ENCODE assay signal across 12 cellular contexts in genomic region chr6:24400045-24401039, GRCh38. TPM values are rescaled to one million over a fixed set of nuclear protein-coding genes. Genes with fewer than 3 reads are reported as not detected.
DNase-seq lines count a peak whose midpoint lies in the region; ATAC-seq, FAIRE-seq and TF ChIP-seq lines count a peak whose summit lies in the region.
"Not testable (repeated sequence)": the region's sequence is repeated elsewhere in the genome, so short reads cannot be mapped to it uniquely, and the experiment has no call there.
"Had no signal": no experiment of that assay in that cellular context is flagged by ENCODE, and none has a peak within 500 bp of the region (broad histone marks: within the 10 kb centered on the region; RNA-seq: fewer than 3 reads in every experiment).

No MANE protein-coding gene starts in this region.

- CTCF ChIA-PET in IMR-90 (lab: Yijun Ruan, JAX); H1 (lab: Charles Lee; ENCODE audit: partially characterized antibody): not testable (repeated sequence)

- H3K9me3 ChIP-seq in IMR-90 (ENCODE audit: control insufficient read depth, insufficient read depth, low read length); WERI-Rb-1 (ENCODE audit: severe bottlenecking): not testable (repeated sequence)
- peaks cover 17% of the 10 kb centered on the region for H3K9me3 ChIP-seq in NT2/D1 (ENCODE audit: insufficient read depth, low read length)
- H3K9me3 ChIP-seq in H1 (ENCODE audit: insufficient read depth in 2 of 2, low read depth in 1 of 2, low read length in 1 of 2), result peaks cover 14% of the 10 kb centered on the region in 2 experiments
- peaks cover 16% of the 10 kb centered on the region for H3K9me3 ChIP-seq in iPS-20b (ENCODE audit: insufficient read depth, low read depth, low read length)

- not testable (repeated sequence) for TF ChIP-seq CTCF in IMR-90 (conservative IDR thresholded peaks at IDR 0.05; ENCODE audit: low read depth, low read length); WERI-Rb-1 (IDR thresholded peaks at IDR 0.05; ENCODE audit: low read depth, low read length); H1 (IDR thresholded peaks at IDR 0.05; ENCODE audit: control extremely low read depth in 1 of 3, insufficient read depth in 1 of 3, low read depth in 1 of 3, low read length in 3 of 3); nephron (IDR thresholded peaks at IDR 0.05; ENCODE audit: unreplicated experiment in 3 of 3)

- 0 out of 2 replicates have a peak overlapping the region, but pooled peaks have one; percentile 52 for H3K4me2 ChIP-seq in IMR-90 (ENCODE audit: low read depth, low read length)
- H3K4me2 ChIP-seq in H1 (ENCODE audit: insufficient read depth in 1 of 2, low read depth in 2 of 2, low read length in 2 of 2), result peak overlapping the region; percentile 47 to 65

- H3K79me2 ChIP-seq in H1 (ENCODE audit: control insufficient read depth in 1 of 2, insufficient read depth in 2 of 2, low read length in 2 of 2), result peaks cover 3 to 37% of the 10 kb centered on the region in 2 experiments; a peak in 3 of 4 replicates

- H4K91ac ChIP-seq in IMR-90 (ENCODE audit: insufficient read depth, low read depth, low read length), result not testable (repeated sequence)
- H4K91ac ChIP-seq in H1 (replicated peaks; ENCODE audit: insufficient read length, low read length), result peak overlapping the region; percentile 79

- H3K56ac ChIP-seq in IMR-90 (ENCODE audit: extremely low read depth, insufficient read depth, low read length), result not testable (repeated sequence)
- peak overlapping the region; percentile 72 for H3K56ac ChIP-seq in H1 (replicated peaks; ENCODE audit: insufficient read length, low read depth, low read length)

- H3K4me3 Mint-ChIP-seq in nephron, result peak overlapping the region; percentile 4 to 66 (median 56)

- H2BK5ac ChIP-seq in IMR-90 (ENCODE audit: low read depth, low read length, poor library complexity, severe bottlenecking), result not testable (repeated sequence)
- peak overlapping the region; percentile 90 for H2BK5ac ChIP-seq in H1 (ENCODE audit: low read depth, low read length)

- H2BK120ac ChIP-seq in IMR-90 (ENCODE audit: low read depth, low read length), result not testable (repeated sequence)
- H2BK120ac ChIP-seq in H1 (replicated peaks; ENCODE audit: low read depth, low read length), result peak overlapping the region; percentile 99

- H3K4ac ChIP-seq in IMR-90 (ENCODE audit: low read depth, low read length); H1 (replicated peaks; ENCODE audit: insufficient read length, low read depth, low read length): not testable (repeated sequence)

- not testable (repeated sequence) for H3K36me3 ChIP-seq in IMR-90 (ENCODE audit: control insufficient read depth, insufficient read depth, low read length); H1 (ENCODE audit: control insufficient read depth in 2 of 4, insufficient read depth in 4 of 4, low read length in 3 of 4); iPS-20b (ENCODE audit: insufficient read depth, low read depth, low read length)
- peaks cover 13% of the 10 kb centered on the region for H3K36me3 ChIP-seq in NT2/D1 (ENCODE audit: insufficient read depth, insufficient read length, low read length)
- H3K36me3 ChIP-seq in WERI-Rb-1, result peaks cover 20% of the 10 kb centered on the region

- 0 out of 4 replicates have a peak overlapping the region, but pooled peaks of 1 of the 2 experiments have one; percentile 15 for H4K8ac ChIP-seq in IMR-90 (ENCODE audit: low read depth in 2 of 2, low read length in 2 of 2)
- not testable (repeated sequence) for H4K8ac ChIP-seq in H1 (ENCODE audit: extremely low read depth, insufficient read depth, low read length)

- not testable (repeated sequence) for H3K18ac ChIP-seq in IMR-90 (ENCODE audit: low read depth, low read length)
- H3K18ac ChIP-seq in H1 (ENCODE audit: extremely low read depth, low read length), result peak overlapping the region; percentile 68; the same call in 1 of the 2 replicates

- not testable (repeated sequence) for H2AFZ ChIP-seq in IMR-90 (replicated peaks; ENCODE audit: low read length, poor library complexity); H1 (ENCODE audit: low read length)

- not testable (repeated sequence) for H2AK9ac ChIP-seq in IMR-90 (replicated peaks; ENCODE audit: low read depth, low read length, poor library complexity)

- H3K23ac ChIP-seq in IMR-90 (ENCODE audit: low read depth, low read length); H1 (ENCODE audit: insufficient read length): not testable (repeated sequence)

- H3K36me3 Mint-ChIP-seq in nephron (ENCODE audit: low read depth), result peaks cover 12% of the 10 kb centered on the region

- FAIRE-seq in H1 (lab: Jason Lieb, UNC), result not testable (repeated sequence)

- H2BK12ac ChIP-seq in H1 (ENCODE audit: low read depth, low read length), result not testable (repeated sequence)

- TF ChIP-seq EP300 in H1 (IDR thresholded peaks at IDR 0.05; ENCODE audit: borderline replicate concordance in 1 of 2, low read depth in 2 of 2, low read length in 2 of 2), result not testable (repeated sequence)

- H3K4me1 ChIP-seq in IMR-90 (ENCODE audit: control insufficient read depth, insufficient read depth, low read length); NT2/D1 (ENCODE audit: insufficient read depth, insufficient read length): not testable (repeated sequence)
- peaks cover 5 to 21% (median 12%) of the 10 kb centered on the region in 4 experiments for H3K4me1 ChIP-seq in H1 (replicated peaks in 1 of 4; ENCODE audit: control insufficient read depth in 3 of 4, insufficient read depth in 4 of 4, low read length in 3 of 4)
- H3K4me1 ChIP-seq in iPS-20b (ENCODE audit: insufficient read depth, low read length), result peaks cover 24% of the 10 kb centered on the region

- not testable (repeated sequence) for TF ChIP-seq POLR2A in IMR-90 (IDR thresholded peaks at IDR 0.05; ENCODE audit: low read depth, low read length)
- peak in 1 of 2 experiments; percentile 50; a peak in 1 of 3 replicates for TF ChIP-seq POLR2A in H1 (IDR thresholded peaks at IDR 0.05; ENCODE audit: control extremely low read depth in 1 of 2, low read depth in 2 of 2, low read length in 2 of 2)

- POLR2A ChIA-PET in IMR-90 (lab: Charles Lee; ENCODE audit: unreplicated experiment); H1 (lab: Charles Lee; ENCODE audit: partially characterized antibody): not testable (repeated sequence)

- intact Hi-C loops in IMR-90 (cut with micrococcal nuclease), result not testable (repeated sequence)

- H3K27ac Mint-ChIP-seq in nephron, result peak overlapping the region; percentile 0 to 71 (median 54)

- not testable (repeated sequence) for H3K9me3 Mint-ChIP-seq in nephron

- not testable (repeated sequence) for H3K14ac ChIP-seq in IMR-90 (replicated peaks; ENCODE audit: low read depth, low read length); H1 (ENCODE audit: insufficient read length)

- H3K27me3 ChIP-seq in IMR-90 (ENCODE audit: control insufficient read depth, insufficient read depth, low read length); NT2/D1 (ENCODE audit: insufficient read depth, insufficient read length); WERI-Rb-1 (ENCODE audit: insufficient read depth, low read depth, severe bottlenecking); H1 (replicated peaks in 1 of 4; ENCODE audit: control insufficient read depth in 3 of 4, extremely low read depth in 1 of 4, insufficient read depth in 3 of 4, low read length in 3 of 4); iPS-20b (ENCODE audit: insufficient read depth, low read length): not testable (repeated sequence)

- not testable (repeated sequence) for H3K23me2 ChIP-seq in H1 (ENCODE audit: low read depth, low read length)

- H4K5ac ChIP-seq in IMR-90 (ENCODE audit: low read depth, low read length), result not testable (repeated sequence)
- peak overlapping the region; percentile 61 for H4K5ac ChIP-seq in H1 (ENCODE audit: insufficient read length, low read depth, low read length)

- H3K4me3 ChIP-seq in IMR-90 (ENCODE audit: insufficient read depth, low read depth, low read length); NT2/D1 (ENCODE audit: insufficient read length, low read depth); WERI-Rb-1 (ENCODE audit: low read depth, low read length): not testable (repeated sequence)
- H3K4me3 ChIP-seq in H1 (ENCODE audit: extremely low read depth in 1 of 4, insufficient read depth in 2 of 4, low read depth in 3 of 4, low read length in 4 of 4) (peak overlapping the region in 2 of 4 experiments; percentile 1 to 80; a peak in 2 of 8 replicates), iPS-20b (ENCODE audit: low read length) (peak overlapping the region; percentile 80)

- not testable (repeated sequence) for H2BK20ac ChIP-seq in IMR-90 (ENCODE audit: low read depth, low read length)
- 0 out of 2 replicates have a peak overlapping the region, but pooled peaks have one; percentile 24 for H2BK20ac ChIP-seq in H1 (ENCODE audit: low read length)

- not testable (repeated sequence) for H3K27ac ChIP-seq in IMR-90 (ENCODE audit: insufficient read depth, low read length); WERI-Rb-1
- peak overlapping the region; percentile 69; the same call in 1 of the 2 replicates for H3K27ac ChIP-seq in H1 (ENCODE audit: low read depth, low read length)
- peak overlapping the region; percentile 20 for H3K27ac ChIP-seq in iPS-20b (ENCODE audit: low read length)

- WGBS in IMR-90 (ENCODE audit: extremely low coverage in 2 of 2, insufficient read length in 1 of 2), 2 experiments, result 20% methylated on average over 1 of the region's 17 CpGs; no CpG with 5 or more reads in 1 of the 2 experiments
- WGBS in H1 (ENCODE audit: extremely low coverage in 1 of 2, insufficient coverage in 1 of 2, insufficient read length in 1 of 2, insufficient replicate concordance in 2 of 2, low coverage in 1 of 2, low lambda C conversion rate in 2 of 2, missing lambda C conversion rate in 1 of 2), 2 experiments, result 5% methylated on average over 17 of the region's 17 CpGs; no CpG with 5 or more reads in 1 of the 2 experiments

- not testable (repeated sequence) for H4K20me1 ChIP-seq in IMR-90 (ENCODE audit: insufficient read depth, low read length); H1 (replicated peaks in 1 of 2; ENCODE audit: control insufficient read depth in 1 of 2, insufficient read depth in 2 of 2, low read length in 2 of 2)

- dilution Hi-C loops in IMR-90 (cut with HindIII; ENCODE audit: low sequenced_read_pairs, unreplicated experiment), result not testable (repeated sequence)

- H2AK5ac ChIP-seq in IMR-90 (ENCODE audit: low read depth, low read length), result not testable (repeated sequence)
- peak overlapping the region; percentile 54; the same call in 1 of the 2 replicates for H2AK5ac ChIP-seq in H1 (ENCODE audit: low read depth, low read length)

- peak; percentile 89 for DNase-seq in ELF-1 (ENCODE audit: low read depth, low spot score)
- not testable (repeated sequence) for DNase-seq in IMR-90
- DNase-seq in NT2/D1 (ENCODE audit: low read depth, low spot score), result peak; percentile 28
- peak; percentile 28 for DNase-seq in WERI-Rb-1
- peak; percentile 59 to 60 for DNase-seq in H1 (ENCODE audit: low read depth in 1 of 2, low spot score in 2 of 2)

- in situ Hi-C loops in IMR-90 (cut with MboI; ENCODE audit: low sequenced_read_pairs), result not testable (repeated sequence)

- not testable (repeated sequence) for BruUV-seq in IMR-90 (replicated peaks; lab: Mats Ljungman, UMichigan)

- H3K27me3 Mint-ChIP-seq in nephron (ENCODE audit: low read depth), result peaks cover 36% of the 10 kb centered on the region

- not testable (repeated sequence) for ATAC-seq in IMR-90 (ENCODE audit: low read depth)

- not testable (repeated sequence) for H3K9me1 ChIP-seq in IMR-90 (ENCODE audit: insufficient read depth, low read length)

- TF ChIP-seq RAD21 in IMR-90 (IDR thresholded peaks at IDR 0.05; ENCODE audit: low read length); H1 (IDR thresholded peaks at IDR 0.05 in 1 of 2, conservative IDR thresholded peaks at IDR 0.05 in 1 of 2; ENCODE audit: low read depth in 2 of 2, low read length in 2 of 2): not testable (repeated sequence)

- H3K4me1 Mint-ChIP-seq in nephron, result peaks cover 23% of the 10 kb centered on the region

- H3K79me1 ChIP-seq in IMR-90 (ENCODE audit: low read depth in 1 of 2, low read length in 2 of 2), result peaks cover 9 to 26% of the 10 kb centered on the region in 2 experiments
- H3K79me1 ChIP-seq in H1 (ENCODE audit: low read depth, low read length), result not testable (repeated sequence)

- H3K9ac ChIP-seq in IMR-90 (ENCODE audit: low read depth, low read length); NT2/D1 (ENCODE audit: insufficient read length, low read depth): not testable (repeated sequence)
- H3K9ac ChIP-seq in H1 (replicated peaks in 1 of 4; ENCODE audit: extremely low read depth in 1 of 4, low read depth in 3 of 4, low read length in 3 of 4) (peak overlapping the region in 1 of 4 experiments; percentile 23; a peak in 1 of 7 replicates), iPS-20b (ENCODE audit: low read depth, low read length) (peak overlapping the region; percentile 81)

- H2BK15ac ChIP-seq in IMR-90 (ENCODE audit: low read depth, low read length); H1 (ENCODE audit: low read length): not testable (repeated sequence)

RNA-seq across cellular contexts. Expression of gene MRS2, which starts 2.4 kb away (rescaled TPM):
- 8.8 and 16.9 TPM in 2 replicates for total RNA-seq in IMR-90 (2012; rRNA removed)
- polyA plus RNA-seq in IMR-90 (2012; rRNA removed), result 8.7 and 11.1 TPM in 2 replicates
- polyA plus RNA-seq in IMR-90 (2012; cell fraction: cytosol; rRNA removed), result 3.1 and 4.6 TPM in 2 replicates
- polyA plus RNA-seq in IMR-90 (2012; cell fraction: nucleus; rRNA removed; ENCODE audit: low replicate concordance), result 8.2 and 13.5 TPM in 2 replicates
- total RNA-seq in H1 (2021; fragmentation: NEBNext Ultra II Directional; extraction: Animal tissue kit (Norgen Biotek cat#: 25700)), result 67.5 and 68.4 TPM in 2 replicates
- polyA plus RNA-seq in H1 (2011; rRNA removed), result 51.2 and 51.8 TPM in 2 replicates
- 60.1 TPM for polyA plus RNA-seq in H1 (2011; cell fraction: cytosol; rRNA removed)
- polyA plus RNA-seq in H1 (2011; cell fraction: nucleus; rRNA removed), result 25.1 TPM
- polyA plus RNA-seq in H1 (2012, experiment 1 of 2), result 46.9 to 57.7 TPM (median 51.9 TPM) in 4 replicates
- 9.8 TPM for polyA plus RNA-seq in H1 (2012, experiment 2 of 2)
- polyA plus RNA-seq in H1 (2013, experiment 1 of 2), result 65.5 TPM
- polyA plus RNA-seq in H1 (2013, experiment 2 of 2), result 65.4 TPM
- polyA minus RNA-seq in H1 (2011; rRNA and poly(A)+ RNA removed), result 34.2 and 47.0 TPM in 2 replicates
- 58.2 TPM for polyA minus RNA-seq in H1 (2011; cell fraction: cytosol; rRNA and poly(A)+ RNA removed)
- polyA minus RNA-seq in H1 (2011; cell fraction: nucleus; rRNA and poly(A)+ RNA removed), result 51.7 TPM

RNA-seq across cellular contexts. Expression of gene DCDC2, which starts 42.5 kb away (rescaled TPM):
- not detected in 2 replicates for total RNA-seq in IMR-90 (2012; rRNA removed)
- not detected in 2 replicates for polyA plus RNA-seq in IMR-90 (2012; rRNA removed)
- not detected in 2 replicates for polyA plus RNA-seq in IMR-90 (2012; cell fraction: cytosol; rRNA removed)
- not detected in 2 replicates for polyA plus RNA-seq in IMR-90 (2012; cell fraction: nucleus; rRNA removed; ENCODE audit: low replicate concordance)
- 0.15 and 0.23 TPM in 2 replicates for total RNA-seq in H1 (2021; fragmentation: NEBNext Ultra II Directional; extraction: Animal tissue kit (Norgen Biotek cat#: 25700))
- 0.03 TPM in 2 replicates for polyA plus RNA-seq in H1 (2011; rRNA removed)
- 0.03 TPM for polyA plus RNA-seq in H1 (2011; cell fraction: cytosol; rRNA removed)
- polyA plus RNA-seq in H1 (2011; cell fraction: nucleus; rRNA removed), result 0.10 TPM
- polyA plus RNA-seq in H1 (2012, experiment 1 of 2), result 0.07 to 0.38 TPM (median 0.14 TPM) in 4 replicates
- not detected for polyA plus RNA-seq in H1 (2012, experiment 2 of 2)
- polyA plus RNA-seq in H1 (2013, experiment 1 of 2), result 0.08 TPM
- polyA plus RNA-seq in H1 (2013, experiment 2 of 2), result 0.17 TPM
- 0.16 and 0.80 TPM in 2 replicates for polyA minus RNA-seq in H1 (2011; rRNA and poly(A)+ RNA removed)
- polyA minus RNA-seq in H1 (2011; cell fraction: cytosol; rRNA and poly(A)+ RNA removed), result not detected
- 0.20 TPM for polyA minus RNA-seq in H1 (2011; cell fraction: nucleus; rRNA and poly(A)+ RNA removed)
- total RNA-seq: CD8-positive, alpha-beta memory T cell; esophagus muscularis mucosa; H7; posterior vena cava; thoracic aorta had no signal
- polyA plus RNA-seq: CD8-positive, alpha-beta memory T cell had no signal
